ENCODE assay signal across 8 cellular contexts in the genomic region with DNA sequence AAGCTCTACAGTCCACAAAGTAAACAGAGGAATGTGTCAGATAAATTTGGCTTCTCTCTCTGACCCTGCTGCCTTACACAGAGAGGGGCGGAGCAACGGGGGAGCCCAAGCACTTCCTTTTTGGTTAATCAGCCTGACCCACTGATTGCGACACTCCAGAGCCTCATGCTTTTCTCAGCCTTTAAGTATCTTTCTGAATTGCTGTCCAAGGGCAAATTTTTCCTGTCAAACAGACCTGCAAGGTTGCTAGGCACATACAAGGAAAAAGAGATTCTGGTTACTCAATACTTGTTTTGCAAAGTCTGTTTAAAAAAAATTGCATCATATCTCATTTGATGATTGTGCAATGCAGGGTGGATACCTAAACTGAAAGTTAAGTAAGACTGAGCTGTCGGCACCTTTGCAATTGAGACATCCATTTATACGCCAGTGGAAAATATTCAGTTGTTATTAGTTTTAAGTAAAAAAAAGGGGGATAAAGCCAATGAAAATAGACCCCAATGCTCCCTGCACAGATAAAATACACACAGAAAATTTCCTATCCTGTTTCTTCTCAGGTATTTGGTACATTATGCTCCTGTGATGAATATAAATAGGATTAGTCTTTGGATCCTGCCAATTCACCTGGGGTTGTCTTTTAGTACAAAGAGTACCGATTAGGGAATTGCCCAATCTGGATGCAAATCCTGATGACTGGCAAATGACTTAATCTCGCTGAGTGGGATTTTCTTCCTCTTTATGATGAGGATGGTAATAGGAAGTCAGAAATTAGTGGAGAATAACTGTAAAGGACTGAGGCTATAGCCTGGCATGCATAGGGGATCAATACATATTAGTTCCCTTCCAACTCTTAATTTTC.
DNase-seq lines count a peak whose midpoint lies in the region; TF ChIP-seq lines count a peak whose summit lies in the region.

No MANE protein-coding gene starts in this region.

- H3K27ac ChIP-seq in mesendoderm (ENCODE audit: low read depth, low read length), result no peak overlapping the region

- no peaks in the 10 kb centered on the region for H3K79me1 ChIP-seq in mesendoderm (ENCODE audit: low read length)

- H3K56ac ChIP-seq in mesendoderm (ENCODE audit: low read length), result no peak overlapping the region

- H3K18ac ChIP-seq in mesendoderm (ENCODE audit: low read length), result no peak overlapping the region

- TF ChIP-seq CTCF in GM06990 (IDR thresholded peaks at IDR 0.05; ENCODE audit: insufficient read depth, low read length, poor library complexity, severe bottlenecking) (no peak), Loucy (conservative IDR thresholded peaks at IDR 0.05; ENCODE audit: low read length) (no peak)

- H2AFZ ChIP-seq in Loucy (ENCODE audit: low read length), result peak overlapping the region; percentile 69

- no peaks in the 10 kb centered on the region for H3K27me3 ChIP-seq in GM06990 (replicated peaks; ENCODE audit: control insufficient read depth, insufficient read depth, low read length)
- H3K27me3 ChIP-seq in H7 (ENCODE audit: control insufficient read depth, insufficient read depth, low read length), result no peaks in the 10 kb centered on the region
- H3K27me3 ChIP-seq in Loucy (ENCODE audit: insufficient read depth, low read length, poor library complexity, severe bottlenecking), result no peaks in the 10 kb centered on the region
- H3K27me3 ChIP-seq in mesendoderm (ENCODE audit: insufficient read depth, low read length, poor library complexity), result no peaks in the 10 kb centered on the region

- peak overlapping the region; percentile 22 for H3K4me3 ChIP-seq in GM06990 (replicated peaks; ENCODE audit: low read depth, low read length)
- no peak overlapping the region for H3K4me3 ChIP-seq in H7 (ENCODE audit: insufficient read depth, low read depth, low read length)
- H3K4me3 ChIP-seq in Loucy (ENCODE audit: low read length, poor library complexity, severe bottlenecking), result peak overlapping the region; percentile 47
- no peak overlapping the region for H3K4me3 ChIP-seq in mesendoderm (ENCODE audit: low read length)

- peaks cover 7% of the 10 kb centered on the region; the same call in 1 of the 2 replicates for H3F3A ChIP-seq in Loucy (ENCODE audit: low read depth)

- H4K20me1 ChIP-seq in Loucy (ENCODE audit: insufficient read depth, low read length, poor library complexity, severe bottlenecking), result no peaks in the 10 kb centered on the region

- H3K9me3 ChIP-seq in Loucy (ENCODE audit: insufficient read depth, low read depth, low read length), result no peaks in the 10 kb centered on the region

- no peak overlapping the region for H2AK5ac ChIP-seq in mesendoderm (ENCODE audit: low read length)

- H3K23ac ChIP-seq in mesendoderm (ENCODE audit: low read length), result no peak overlapping the region

- H4K8ac ChIP-seq in mesendoderm (ENCODE audit: low read depth, low read length), result no peak overlapping the region

- H3K36me3 ChIP-seq in GM06990 (ENCODE audit: control insufficient read depth, insufficient read depth, low read length), result no peaks in the 10 kb centered on the region
- H3K36me3 ChIP-seq in H7 (replicated peaks; ENCODE audit: control insufficient read depth, insufficient read depth, low read length), result no peaks in the 10 kb centered on the region
- H3K36me3 ChIP-seq in Loucy (ENCODE audit: insufficient read depth, low read length), result no peaks in the 10 kb centered on the region
- no peaks in the 10 kb centered on the region for H3K36me3 ChIP-seq in mesendoderm (ENCODE audit: control insufficient read depth, insufficient read depth, low read length)

- H3K9ac ChIP-seq in Loucy (ENCODE audit: low read depth, low read length, poor library complexity, severe bottlenecking) (peak overlapping the region; percentile 25), mesendoderm (ENCODE audit: low read length) (no peak overlapping the region)

- WGBS in mesendoderm (ENCODE audit: extremely low coverage, insufficient coverage, low lambda C conversion rate), result no CpG with 5 or more reads among the region's 7 CpGs

- H3K4me1 ChIP-seq in Loucy (ENCODE audit: insufficient read depth, low read length, poor library complexity, severe bottlenecking) (peaks cover 22% of the 10 kb centered on the region), mesendoderm (ENCODE audit: control insufficient read depth, low read depth, low read length) (peaks cover under 1% of the 10 kb centered on the region)

- peak overlapping the region; percentile 60 for H3K4me2 ChIP-seq in Loucy (ENCODE audit: low read depth, low read length, poor library complexity, severe bottlenecking)
- H3K4me2 ChIP-seq in mesendoderm (ENCODE audit: low read length), result no peak overlapping the region

- DNase-seq in GM06990 (ENCODE audit: extremely low read depth, insufficient read length) (peak; percentile 31), H7 (peak; percentile 49), dedifferentiated amniotic fluid mesenchymal stem cell (ENCODE audit: extremely low spot score) (peak; percentile 97), mesendoderm (peak; percentile 80), NCI-H69 (lab: John Stamatoyannopoulos, UW) (no peak)
- peak; percentile 24 for DNase-seq in activated CD4-positive, alpha-beta T cell treated with anti-CD3 and anti-CD28 coated beads for 1 hour
- DNase-seq in stimulated activated CD8-positive, alpha-beta memory T cell treated with anti-CD3 and anti-CD28 coated beads, Interleukin-4, amount 100 ng/mL, for 24 hours (ENCODE audit: low read depth), result peak; percentile 52

- peak overlapping the region; percentile 19 for H2BK15ac ChIP-seq in mesendoderm (replicated peaks; ENCODE audit: low read depth)

- no peak overlapping the region for H3K4ac ChIP-seq in mesendoderm (ENCODE audit: low read depth, low read length)

- H3K79me2 ChIP-seq in Loucy (ENCODE audit: insufficient read depth, low read length), result no peaks in the 10 kb centered on the region
- no peaks in the 10 kb centered on the region for H3K79me2 ChIP-seq in mesendoderm (ENCODE audit: control insufficient read depth, insufficient read depth, low read length)

- no peak overlapping the region for H4K5ac ChIP-seq in mesendoderm (ENCODE audit: low read length)

- no peak overlapping the region for H2BK5ac ChIP-seq in mesendoderm (ENCODE audit: low read length)

- no peak overlapping the region for H2BK120ac ChIP-seq in mesendoderm (ENCODE audit: low read depth, low read length)

- no peaks in the 10 kb centered on the region for H3K9me2 ChIP-seq in Loucy (replicated peaks; ENCODE audit: low read depth, low read length)

Comparison
In these comparisons a context has a peak if more than half of its experiments do, and no peak if none do; other contexts are left out.
1. H3K4me3 ChIP-seq: peak in GM06990 (single experiment) and Loucy (single experiment); none in H7 (single experiment) and mesendoderm (single experiment).